34 cellular contexts compared by ENCODE assay signal in genomic region chr1:20680269-20680668, GRCh38. TPM values are rescaled to one million over a fixed set of nuclear protein-coding genes. Genes with fewer than 3 reads are reported as not detected.
"Had no signal": no experiment of that assay in that cellular context is flagged by ENCODE, and none has a peak within 500 bp of the region (broad histone marks: within the 10 kb centered on the region; RNA-seq: fewer than 3 reads in every experiment).

No MANE protein-coding gene starts in this region.

- H3K4me3 Mint-ChIP-seq: activated CD4-positive, alpha-beta memory T cell treated with anti-CD3 and anti-CD28 coated beads for 36 hours; activated CD4-positive, alpha-beta T cell treated with anti-CD3 and anti-CD28 coated beads for 36 hours; activated CD4-positive, alpha-beta T cell treated with anti-CD3 and anti-CD28 coated beads, Interleukin-2, amount 10 ng/mL, durations not matched to agents 24 days and 14 days; activated CD8-positive, alpha-beta memory T cell treated with anti-CD3 and anti-CD28 coated beads, Interleukin-2, amount 10 ng/mL, durations not matched to agents 7 days and 5 days; activated CD8-positive, alpha-beta T cell treated with anti-CD3 and anti-CD28 coated beads, Interleukin-2, amount 10 ng/mL, durations not matched to agents 7 days and 5 days; activated naive CD4-positive, alpha-beta T cell treated with anti-CD3 and anti-CD28 coated beads for 36 hours; activated naive CD4-positive, alpha-beta T cell treated with anti-CD3 and anti-CD28 coated beads, Interleukin-2, amount 50 U/mL, for 24 hours; activated naive CD8-positive, alpha-beta T cell treated with anti-CD3 and anti-CD28 coated beads for 36 hours; activated naive CD8-positive, alpha-beta T cell treated with anti-CD3 and anti-CD28 coated beads, Interleukin-2, amount 50 U/mL, for 24 hours; activated T-helper 1 cell treated with anti-CD3 and anti-CD28 coated beads, Interleukin-12 subunit alpha, Interleukin-12 subunit beta, Interleukin-2, Interleukin-4 antibody, amounts not matched to agents 30 ng/mL and 10 ng/mL and 1 ng/mL, durations not matched to agents 14 hours and 24 hours and 36 hours; T-cell; T-helper 1 cell treated with Interleukin-12 subunit alpha and Interleukin-12 subunit beta and Interleukin-4 antibody, amounts not matched to agents 30 μg/mL and 1 μg/mL, for 36 hours had no signal

- H3K36me3 ChIP-seq: adrenal gland, esophagus squamous epithelium, gastroesophageal sphincter had no signal

- ATAC-seq: activated CD4-positive, alpha-beta T cell treated with anti-CD3 and anti-CD28 coated beads for 36 hours; activated CD8-positive, alpha-beta memory T cell treated with anti-CD3 and anti-CD28 coated beads, Interleukin-2, amount 10 ng/mL, durations not matched to agents 7 days and 5 days; activated CD8-positive, alpha-beta T cell treated with anti-CD3 and anti-CD28 coated beads, Interleukin-2, amount 10 ng/mL, durations not matched to agents 7 days and 5 days; activated naive CD8-positive, alpha-beta T cell treated with anti-CD3 and anti-CD28 coated beads, Interleukin-2, amount 50 U/mL, for 24 hours; body of pancreas; gastroesophageal sphincter; T-cell had no signal

- H3K4me3 ChIP-seq: adrenal gland, body of pancreas, esophagus squamous epithelium, gastroesophageal sphincter had no signal

- H3K4me1 ChIP-seq: esophagus squamous epithelium, gastroesophageal sphincter had no signal

- H3K27ac ChIP-seq: body of pancreas, epithelial cell of prostate, esophagus squamous epithelium, gastroesophageal sphincter had no signal

- H3K9me3 ChIP-seq: adrenal gland, body of pancreas, esophagus squamous epithelium, gastroesophageal sphincter had no signal

- H3K9me3 Mint-ChIP-seq: activated naive CD4-positive, alpha-beta T cell treated with anti-CD3 and anti-CD28 coated beads, Interleukin-2, amount 50 U/mL, for 24 hours had no signal

- H3K27me3 ChIP-seq: adrenal gland, body of pancreas, esophagus squamous epithelium had no signal

- H3K27ac Mint-ChIP-seq: activated CD4-positive, alpha-beta memory T cell treated with anti-CD3 and anti-CD28 coated beads for 36 hours; activated CD4-positive, alpha-beta T cell treated with anti-CD3 and anti-CD28 coated beads for 36 hours; activated CD4-positive, alpha-beta T cell treated with anti-CD3 and anti-CD28 coated beads, Interleukin-2, amount 10 ng/mL, durations not matched to agents 24 days and 14 days; activated CD8-positive, alpha-beta memory T cell treated with anti-CD3 and anti-CD28 coated beads, Interleukin-2, amount 10 ng/mL, durations not matched to agents 7 days and 5 days; activated CD8-positive, alpha-beta T cell treated with anti-CD3 and anti-CD28 coated beads, Interleukin-2, amount 10 ng/mL, durations not matched to agents 7 days and 5 days; activated naive CD4-positive, alpha-beta T cell treated with anti-CD3 and anti-CD28 coated beads for 36 hours; activated naive CD4-positive, alpha-beta T cell treated with anti-CD3 and anti-CD28 coated beads, Interleukin-2, amount 50 U/mL, for 24 hours; activated naive CD8-positive, alpha-beta T cell treated with anti-CD3 and anti-CD28 coated beads for 36 hours; activated naive CD8-positive, alpha-beta T cell treated with anti-CD3 and anti-CD28 coated beads, Interleukin-2, amount 50 U/mL, for 24 hours; activated T-helper 1 cell treated with anti-CD3 and anti-CD28 coated beads, Interleukin-12 subunit alpha, Interleukin-12 subunit beta, Interleukin-2, Interleukin-4 antibody, amounts not matched to agents 30 ng/mL and 10 ng/mL and 1 ng/mL, durations not matched to agents 14 hours and 24 hours and 36 hours; activated T-helper 2 cell treated with anti-CD3 and anti-CD28 coated beads, Interferon-gamma antibody, Interleukin-2, Interleukin-4, amounts not matched to agents 10 μg/mL and 5 μg/mL and 100 μg/mL, durations not matched to agents 14 hours and 24 hours and 36 hours; T-cell; T-helper 1 cell treated with Interleukin-12 subunit alpha and Interleukin-12 subunit beta and Interleukin-4 antibody, amounts not matched to agents 30 μg/mL and 1 μg/mL, for 36 hours had no signal

- DNase-seq: activated CD4-positive, alpha-beta memory T cell treated with anti-CD3 and anti-CD28 coated beads for 36 hours; activated CD4-positive, alpha-beta T cell treated with anti-CD3 and anti-CD28 coated beads for 36 hours; activated CD4-positive, alpha-beta T cell treated with anti-CD3 and anti-CD28 coated beads, Interleukin-2, amount 10 ng/mL, durations not matched to agents 24 days and 14 days; activated CD4-positive, CD25-positive, alpha-beta regulatory T cell; activated CD4-positive, CD25-positive, alpha-beta regulatory T cell treated with anti-CD3 and anti-CD28 coated beads, Interleukin-2, amount 50 U/mL, for 72 hours; activated CD8-positive, alpha-beta memory T cell treated with anti-CD3 and anti-CD28 coated beads, Interleukin-2, amount 10 ng/mL, durations not matched to agents 7 days and 5 days; activated CD8-positive, alpha-beta memory T cell treated with anti-CD3 and anti-CD28 coated beads, Interleukin-2, amount 50 U/mL, for 4 hours; activated CD8-positive, alpha-beta T cell treated with anti-CD3 and anti-CD28 coated beads, Interleukin-2, amount 10 ng/mL, durations not matched to agents 7 days and 5 days; activated effector memory CD4-positive, alpha-beta T cell treated with anti-CD3 and anti-CD28 coated beads, Interleukin-2, amount 50 U/mL, for 16 hours; activated naive CD4-positive, alpha-beta T cell treated with anti-CD3 and anti-CD28 coated beads for 36 hours; activated naive CD8-positive, alpha-beta T cell treated with anti-CD3 and anti-CD28 coated beads for 36 hours; activated naive CD8-positive, alpha-beta T cell treated with anti-CD3 and anti-CD28 coated beads, Interleukin-2, amount 50 U/mL, for 24 hours; activated T-cell treated with anti-CD3 and anti-CD28 coated beads, Interleukin-2, amount 50 U/mL, for 1 hour; activated T-cell treated with anti-CD3 and anti-CD28 coated beads, Interleukin-2, amount 50 U/mL, for 48 hours; amygdala; aorta; body of pancreas; caudate nucleus; cortex of kidney; effector CD8-positive, alpha-beta T cell; esophagus squamous epithelium; foreskin melanocyte; head of caudate nucleus; T-cell; T1000 had no signal

- H3K36me3 Mint-ChIP-seq: activated naive CD4-positive, alpha-beta T cell treated with anti-CD3 and anti-CD28 coated beads, Interleukin-2, amount 50 U/mL, for 24 hours; T-cell had no signal

RNA-seq across cellular contexts. Expression of gene KIF17, which starts 37.5 kb away (rescaled TPM):
- total RNA-seq: activated CD4-positive, alpha-beta memory T cell treated with anti-CD3 and anti-CD28 coated beads for 36 hours; activated CD4-positive, alpha-beta T cell treated with anti-CD3 and anti-CD28 coated beads, Interleukin-2, amount 10 ng/mL, durations not matched to agents 24 days and 14 days; activated CD8-positive, alpha-beta memory T cell treated with anti-CD3 and anti-CD28 coated beads for 36 hours; activated CD8-positive, alpha-beta memory T cell treated with anti-CD3 and anti-CD28 coated beads, Interleukin-2, amount 10 ng/mL, durations not matched to agents 7 days and 5 days; activated CD8-positive, alpha-beta T cell treated with anti-CD3 and anti-CD28 coated beads, Interleukin-2, amount 10 ng/mL, durations not matched to agents 7 days and 5 days; activated naive CD4-positive, alpha-beta T cell treated with anti-CD3 and anti-CD28 coated beads for 36 hours; activated T-helper 1 cell treated with anti-CD3 and anti-CD28 coated beads, Interleukin-12 subunit alpha, Interleukin-12 subunit beta, Interleukin-2, Interleukin-4 antibody, amounts not matched to agents 30 ng/mL and 10 ng/mL and 1 ng/mL, durations not matched to agents 14 hours and 24 hours and 36 hours; T-cell; T-helper 2 cell treated with Interferon-gamma antibody and Interleukin-4, amounts not matched to agents 100 ng/mL and 5 ng/mL, for 36 hours had no signal

RNA-seq across cellular contexts. Expression of gene SH2D5, which starts 52.2 kb away (rescaled TPM):
- total RNA-seq: activated CD8-positive, alpha-beta memory T cell treated with anti-CD3 and anti-CD28 coated beads, Interleukin-2, amount 10 ng/mL, durations not matched to agents 7 days and 5 days; body of pancreas had no signal
